8 cellular contexts compared by ENCODE assay signal in genomic region chr3:12483364-12483763, GRCh38. TPM values are rescaled to one million over a fixed set of nuclear protein-coding genes. Genes with fewer than 3 reads are reported as not detected.
DNase-seq lines count a peak whose midpoint lies in the region; ATAC-seq and TF ChIP-seq lines count a peak whose summit lies in the region.

No MANE protein-coding gene starts in this region.

- H3K36me3 Mint-ChIP-seq in chondrocyte (ENCODE audit: low read depth) (no peaks in the 10 kb centered on the region), neural crest cell (ENCODE audit: low read depth) (peaks cover 2% of the 10 kb centered on the region)

- H3K27me3 Mint-ChIP-seq in chondrocyte (ENCODE audit: low read depth): no peaks in the 10 kb centered on the region
- H3K27me3 Mint-ChIP-seq in neural crest cell (ENCODE audit: low read depth): peaks cover 15% of the 10 kb centered on the region

- H3K4me3 Mint-ChIP-seq in chondrocyte (ENCODE audit: unreplicated experiment) (peak overlapping the region; percentile 88), neural crest cell (peak overlapping the region; percentile 96)

- DNase-seq in EL: peak; percentile 10
- DNase-seq in NCI-H1105 (lab: John Stamatoyannopoulos, UW): peak; percentile 2
- no peak for DNase-seq in chondrocyte (ENCODE audit: low spot score)
- no peak for DNase-seq in neural crest cell (ENCODE audit: low read depth, low spot score)
- no peak for DNase-seq in OCI-M2 (lab: John Stamatoyannopoulos, UW; ENCODE audit: unreplicated experiment)

- ATAC-seq in GM19395 (IDR thresholded peaks at IDR 0.05; ENCODE audit: unreplicated experiment) (no peak), HG03442 (IDR thresholded peaks at IDR 0.05; ENCODE audit: unreplicated experiment) (no peak), HG02571 (IDR thresholded peaks at IDR 0.05; ENCODE audit: unreplicated experiment) (no peak)

- no peak for TF ChIP-seq CTCF in chondrocyte (IDR thresholded peaks at IDR 0.05)
- no peak for TF ChIP-seq CTCF in neural crest cell (conservative IDR thresholded peaks at IDR 0.05)

- H3K27ac Mint-ChIP-seq in chondrocyte (ENCODE audit: unreplicated experiment) (peak overlapping the region; percentile 85), neural crest cell (ENCODE audit: unreplicated experiment) (peak overlapping the region; percentile 9)

- H3K9me3 Mint-ChIP-seq in chondrocyte (ENCODE audit: low read depth): no peaks in the 10 kb centered on the region
- no peaks in the 10 kb centered on the region for H3K9me3 Mint-ChIP-seq in neural crest cell

- H3K4me1 Mint-ChIP-seq in chondrocyte (ENCODE audit: low read depth): peaks cover 34% of the 10 kb centered on the region
- H3K4me1 Mint-ChIP-seq in neural crest cell: peaks cover 41% of the 10 kb centered on the region

RNA-seq across cellular contexts. Expression of gene TSEN2, which starts 0.9 kb away (rescaled TPM):
- total RNA-seq in chondrocyte (8.6 to 14.5 TPM (median 8.7 TPM) in 3 replicates), neural crest cell (26.5 and 28.1 TPM in 2 replicates)

Comparison
In these comparisons a context has a peak if more than half of its experiments do, and no peak if none do; other contexts are left out.
1. DNase-seq: peak in EL (single experiment) and NCI-H1105 (single experiment); none in chondrocyte (single experiment), neural crest cell (single experiment) and OCI-M2 (single experiment).